ENCODE assay signal across 11 cellular contexts in genomic region chr11:65288706-65289536, GRCh38. TPM values are rescaled to one million over a fixed set of nuclear protein-coding genes. Genes with fewer than 3 reads are reported as not detected.
A peak's percentile ranks its signal among the peaks of the same experiment; 100 is the strongest.
DNase-seq lines count a peak whose midpoint lies in the region; ATAC-seq and TF ChIP-seq lines count a peak whose summit lies in the region.
"Had no signal": no experiment of that assay in that cellular context is flagged by ENCODE, and none has a peak within 500 bp of the region (broad histone marks: within the 10 kb centered on the region; RNA-seq: fewer than 3 reads in every experiment).

No MANE protein-coding gene starts in this region.

- no peak for ATAC-seq in sciatic nerve
- ATAC-seq in HG03196 (IDR thresholded peaks at IDR 0.05; ENCODE audit: unreplicated experiment), result no peak
- no peak for ATAC-seq in GM21737 (IDR thresholded peaks at IDR 0.05; ENCODE audit: unreplicated experiment)
- ATAC-seq in HG03175 (IDR thresholded peaks at IDR 0.05; ENCODE audit: unreplicated experiment), result no peak

- H3K27ac ChIP-seq in esophagus muscularis mucosa (replicated peaks in 1 of 4) (peak overlapping the region; percentile 92 to 97 (median 94)), coronary artery (no peak overlapping the region)

- TF ChIP-seq CTCF in esophagus muscularis mucosa (IDR thresholded peaks at IDR 0.05) (no peak), coronary artery (IDR thresholded peaks at IDR 0.05) (no peak)

- intact Hi-C loops in esophagus muscularis mucosa (cut with DNase I) (no loop called here), sciatic nerve (cut with DNase I) (no loop called here)

- TF ChIP-seq POLR2A in esophagus muscularis mucosa (IDR thresholded peaks at IDR 0.05; ENCODE audit: low read depth), result no peak

- H3K9me3 ChIP-seq in esophagus muscularis mucosa, result no peaks in the 10 kb centered on the region

- no peak overlapping the region for H3K4me3 ChIP-seq in esophagus muscularis mucosa
- H3K4me3 ChIP-seq in coronary artery, result no peak overlapping the region

- H3K27me3 ChIP-seq in esophagus muscularis mucosa, result no peaks in the 10 kb centered on the region

- WGBS in esophagus muscularis mucosa, result 75% methylated on average over 6 of the region's 6 CpGs

- peaks cover 39 to 57% (median 56%) of the 10 kb centered on the region in 4 donors for H3K4me1 ChIP-seq in esophagus muscularis mucosa

- peaks cover 0 to 41% (median 8%) of the 10 kb centered on the region in 4 donors for H3K36me3 ChIP-seq in esophagus muscularis mucosa

- DNase-seq in DMS79 treated with DMSO at 0.1 percent for 48 hours (lab: John Stamatoyannopoulos, UW), result peak; percentile 74
- DNase-seq in NCI-H446 (lab: John Stamatoyannopoulos, UW), result peak; percentile 32 to 87
- DNase-seq in esophagus muscularis mucosa (ENCODE audit: extremely low spot score), result no peak
- peak; percentile 76 for DNase-seq in sciatic nerve (ENCODE audit: low spot score)
- DNase-seq in coronary artery (ENCODE audit: low spot score), result no peak
- DNase-seq: DMS53, H9, mesendoderm had no signal

- TF ChIP-seq EP300 in esophagus muscularis mucosa (IDR thresholded peaks at IDR 0.05), result no peak

RNA-seq across cellular contexts. Expression of gene CDC42EP2, which starts 25.7 kb away (rescaled TPM):
- total RNA-seq in esophagus muscularis mucosa, result 10 to 100 TPM; 39.9 to 90.1 (median 54.4) TPM
- total RNA-seq in sciatic nerve, result 34.7 TPM

RNA-seq across cellular contexts. Expression of gene POLA2, which starts 27.2 kb away (rescaled TPM):
- 10 to 100 TPM; 14.7 to 26.6 (median 17.3) TPM for total RNA-seq in esophagus muscularis mucosa
- total RNA-seq in sciatic nerve, result 5.5 TPM

RNA-seq across cellular contexts. Expression of gene DPF2, which starts 44.7 kb away (rescaled TPM):
- 10 to 100 TPM; 40.3 to 60.6 (median 52.9) TPM for total RNA-seq in esophagus muscularis mucosa
- 62.5 TPM for total RNA-seq in sciatic nerve

Comparison
In these comparisons a context has a peak if more than half of its experiments do, and no peak if none do; other contexts are left out.
1. DNase-seq: peak in DMS79 treated with DMSO at 0.1 percent for 48 hours (single experiment), NCI-H446 (2 of 2) and sciatic nerve (single experiment); none in esophagus muscularis mucosa (single experiment) and coronary artery (single experiment).
2. H3K27ac ChIP-seq: peak in esophagus muscularis mucosa (4 of 4); none in coronary artery (0 of 2).